ENCODE assay signal across 17 cellular contexts in the genomic region with DNA sequence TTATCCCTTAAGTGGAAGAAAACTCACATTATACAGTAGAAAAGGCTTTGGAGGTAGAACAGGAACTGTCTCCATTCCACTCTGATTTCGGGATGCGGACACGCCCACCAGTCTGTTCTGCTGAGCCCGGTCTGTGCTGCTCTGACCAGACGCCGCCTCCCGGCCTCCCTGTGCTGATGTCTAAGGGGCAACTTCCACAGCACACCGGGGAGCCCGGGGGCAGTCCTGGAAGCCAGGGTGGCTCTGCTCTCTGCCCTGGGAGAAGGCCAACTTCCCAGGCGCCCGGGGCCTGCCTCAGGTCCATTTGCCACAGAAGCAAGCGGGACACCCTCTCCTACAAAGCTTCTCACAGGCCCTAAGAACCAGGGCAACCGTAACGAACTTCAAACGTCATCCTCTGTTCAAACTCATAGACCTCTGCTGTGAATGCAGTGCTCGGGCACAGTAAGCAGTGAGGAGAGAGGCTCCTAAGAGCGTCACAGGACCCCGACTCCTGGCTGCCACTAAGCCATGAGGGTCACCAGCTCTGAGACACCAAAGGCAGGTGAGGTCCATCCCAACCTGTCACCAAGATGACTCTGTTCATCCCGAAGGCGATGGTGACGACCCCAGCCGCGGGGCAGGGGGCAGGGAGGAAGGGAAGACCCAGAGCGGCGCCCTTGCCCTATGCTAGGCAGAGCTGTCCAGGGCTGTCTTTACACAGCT.
"Had no signal": no experiment of that assay in that cellular context is flagged by ENCODE, and none has a peak within 500 bp of the region (broad histone marks: within the 10 kb centered on the region; RNA-seq: fewer than 3 reads in every experiment).

No MANE protein-coding gene starts in this region.

- H3K36me3 Mint-ChIP-seq: natural killer cell treated with Interleukin-12 subunit alpha and Interleukin-12 subunit beta and Interleukin-15 and Interleukin-18, amount 100 ng/mL, for 72 hours had no signal

- H3K4me3 ChIP-seq: body of pancreas, prostate gland, skin epidermis had no signal

- H3K9me3 Mint-ChIP-seq: activated CD4-positive, alpha-beta memory T cell treated with anti-CD3 and anti-CD28 coated beads, Interleukin-2, amount 10 ng/mL, durations not matched to agents 7 days and 5 days; activated naive CD8-positive, alpha-beta T cell treated with anti-CD3 and anti-CD28 coated beads for 36 hours; effector memory CD8-positive, alpha-beta T cell; immature natural killer cell; natural killer cell treated with Interleukin-12 subunit alpha and Interleukin-12 subunit beta and Interleukin-15 and Interleukin-18, amount 100 ng/mL, for 72 hours; stimulated activated naive CD8-positive, alpha-beta T cell treated with anti-CD3 and anti-CD28 coated beads, Interleukin-15, Interleukin-2, amounts not matched to agents 100 ng/mL and 50 ng/mL, for 24 hours had no signal

- H3K36me3 ChIP-seq: prostate gland had no signal

- H3K27ac ChIP-seq: body of pancreas, prostate gland, skin epidermis had no signal

- H3K27me3 ChIP-seq: body of pancreas had no signal

- H3K4me3 Mint-ChIP-seq: activated CD4-positive, alpha-beta memory T cell treated with anti-CD3 and anti-CD28 coated beads, Interleukin-2, amount 10 ng/mL, durations not matched to agents 7 days and 5 days; activated naive CD8-positive, alpha-beta T cell treated with anti-CD3 and anti-CD28 coated beads for 36 hours; immature natural killer cell; natural killer cell treated with Interleukin-12 subunit alpha and Interleukin-12 subunit beta and Interleukin-15 and Interleukin-18, amount 100 ng/mL, for 72 hours; stimulated activated naive CD8-positive, alpha-beta T cell treated with anti-CD3 and anti-CD28 coated beads, Interleukin-15, Interleukin-2, amounts not matched to agents 100 ng/mL and 50 ng/mL, for 24 hours had no signal

- H3K27ac Mint-ChIP-seq: activated CD4-positive, alpha-beta memory T cell treated with anti-CD3 and anti-CD28 coated beads, Interleukin-2, amount 10 ng/mL, durations not matched to agents 7 days and 5 days; activated naive CD8-positive, alpha-beta T cell treated with anti-CD3 and anti-CD28 coated beads for 36 hours; stimulated activated naive CD8-positive, alpha-beta T cell treated with anti-CD3 and anti-CD28 coated beads, Interleukin-15, Interleukin-2, amounts not matched to agents 100 ng/mL and 50 ng/mL, for 24 hours had no signal

- DNase-seq: activated CD4-positive, alpha-beta memory T cell treated with anti-CD3 and anti-CD28 coated beads, Interleukin-2, amount 10 ng/mL, durations not matched to agents 7 days and 5 days; activated CD4-positive, alpha-beta T cell treated with anti-CD3 and anti-CD28 coated beads for 4 hours; activated naive CD8-positive, alpha-beta T cell treated with anti-CD3 and anti-CD28 coated beads for 36 hours; amygdala; body of pancreas; cerebellar nuclear complex; effector memory CD8-positive, alpha-beta T cell; foreskin melanocyte; immature natural killer cell; occipital lobe; stimulated activated CD4-positive, alpha-beta T cell treated with anti-CD3 and anti-CD28 coated beads, Interleukin-4, amount 100 ng/mL, for 24 hours; T-helper 2 cell had no signal

- H3K27me3 Mint-ChIP-seq: activated CD4-positive, alpha-beta memory T cell treated with anti-CD3 and anti-CD28 coated beads, Interleukin-2, amount 10 ng/mL, durations not matched to agents 7 days and 5 days; activated naive CD8-positive, alpha-beta T cell treated with anti-CD3 and anti-CD28 coated beads for 36 hours; effector memory CD8-positive, alpha-beta T cell; natural killer cell treated with Interleukin-12 subunit alpha and Interleukin-12 subunit beta and Interleukin-15 and Interleukin-18, amount 100 ng/mL, for 72 hours; stimulated activated naive CD8-positive, alpha-beta T cell treated with anti-CD3 and anti-CD28 coated beads, Interleukin-15, Interleukin-2, amounts not matched to agents 100 ng/mL and 50 ng/mL, for 24 hours had no signal

- ATAC-seq: body of pancreas; effector memory CD8-positive, alpha-beta T cell; natural killer cell treated with Interleukin-12 subunit alpha and Interleukin-12 subunit beta and Interleukin-15 and Interleukin-18, amount 100 ng/mL, for 72 hours; right cardiac atrium had no signal

- H3K9me3 ChIP-seq: body of pancreas, prostate gland had no signal
